ENCODE assay signal across 13 cellular contexts in genomic region chr2:20541305-20541640, GRCh38.
DNase-seq lines count a peak whose midpoint lies in the region; ATAC-seq and TF ChIP-seq lines count a peak whose summit lies in the region.
"Had no signal": no experiment of that assay in that cellular context is flagged by ENCODE, and none has a peak within 500 bp of the region (broad histone marks: within the 10 kb centered on the region; RNA-seq: fewer than 3 reads in every experiment).

No MANE protein-coding gene starts in this region.

- peak overlapping the region in 2 of 3 experiments; percentile 30 to 64 for H3K27ac Mint-ChIP-seq in nephron
- H3K27ac Mint-ChIP-seq in stimulated activated effector memory CD8-positive, alpha-beta T cell treated with anti-CD3 and anti-CD28 coated beads, Interleukin-12 subunit alpha, Interleukin-12 subunit beta, amount 100 ng/mL, for 72 hours: peak overlapping the region; percentile 48
- H3K27ac Mint-ChIP-seq: CD4-positive, alpha-beta T cell; GM23338 had no signal

- ATAC-seq in stimulated activated effector memory CD8-positive, alpha-beta T cell treated with anti-CD3 and anti-CD28 coated beads, Interleukin-12 subunit alpha, Interleukin-12 subunit beta, amount 100 ng/mL, for 72 hours: no peak
- ATAC-seq: GM23338 had no signal

- CTCF ChIA-PET in mammary epithelial cell (lab: Charles Lee; ENCODE audit: low non-redundant PET): interaction anchor here (0.5 kb wide), 1 partner anchor 27 kb away, joined by 4 read pairs; no protein-coding TSS in a partner anchor

- H3K4me2 ChIP-seq in BLaER1 (peak overlapping the region; percentile 83; the same call in 1 of the 2 replicates), mammary epithelial cell (ENCODE audit: insufficient read depth, low read depth, low read length) (no peak overlapping the region)
- H3K4me2 ChIP-seq: GM23338 had no signal

- H3K36me3 Mint-ChIP-seq in nephron (ENCODE audit: low read depth): no peaks in the 10 kb centered on the region
- no peaks in the 10 kb centered on the region for H3K36me3 Mint-ChIP-seq in stimulated activated effector memory CD8-positive, alpha-beta T cell treated with anti-CD3 and anti-CD28 coated beads, Interleukin-12 subunit alpha, Interleukin-12 subunit beta, amount 100 ng/mL, for 72 hours

- peaks cover 90% of the 10 kb centered on the region for H3K4me1 Mint-ChIP-seq in nephron
- peaks cover 26% of the 10 kb centered on the region for H3K4me1 Mint-ChIP-seq in stimulated activated effector memory CD8-positive, alpha-beta T cell treated with anti-CD3 and anti-CD28 coated beads, Interleukin-12 subunit alpha, Interleukin-12 subunit beta, amount 100 ng/mL, for 72 hours

- dilution Hi-C loops in mammary epithelial cell (cut with HindIII; ENCODE audit: low sequenced_read_pairs): no loop called here

- 88% methylated on average over 3 of the region's 6 CpGs for WGBS in mammary epithelial cell (ENCODE audit: low coverage, missing lambda C conversion rate)
- WGBS in ovary, 3 donors: 89 to 92% (median 90%) methylated on average over 6 of the region's 6 CpGs

- no peak for TF ChIP-seq POLR2A in ovary (IDR thresholded peaks at IDR 0.05)

- peaks cover 12% of the 10 kb centered on the region for H3K27me3 Mint-ChIP-seq in nephron (ENCODE audit: low read depth)

- no peak for TF ChIP-seq EP300 in ovary (IDR thresholded peaks at IDR 0.05)

- DNase-seq in mammary epithelial cell (no peak), cerebellar cortex (ENCODE audit: low spot score) (no peak), ovary (no peak)
- DNase-seq in stimulated activated effector memory CD8-positive, alpha-beta T cell treated with anti-CD3 and anti-CD28 coated beads, Interleukin-12 subunit alpha, Interleukin-12 subunit beta, amount 100 ng/mL, for 72 hours (ENCODE audit: low spot score in 2 of 2): no peak
- no peak for DNase-seq in activated CD8-positive, alpha-beta memory T cell treated with anti-CD3 and anti-CD28 coated beads, Interleukin-2, amount 50 U/mL, for 4 hours
- DNase-seq: ACHN, C1 segment of cervical spinal cord, Calu3 had no signal

- in situ Hi-C loops in mammary epithelial cell (cut with MboI; ENCODE audit: low sequenced_read_pairs in 2 of 2): no loop called here

- H2AFZ ChIP-seq in mammary epithelial cell (ENCODE audit: low read depth, low read length): peak overlapping the region; percentile 45
- H2AFZ ChIP-seq: GM23338 had no signal

- no TSS peak for BruUV-seq in mammary epithelial cell (replicated peaks; lab: Mats Ljungman, UMichigan)

- H3K4me1 ChIP-seq in BLaER1: peaks cover 70% of the 10 kb centered on the region
- peaks cover 8% of the 10 kb centered on the region for H3K4me1 ChIP-seq in mammary epithelial cell (ENCODE audit: insufficient read depth, low read length)
- no peaks in the 10 kb centered on the region for H3K4me1 ChIP-seq in ovary (ENCODE audit: insufficient read depth)
- H3K4me1 ChIP-seq: HAP-1 had no signal

- H3K9me3 Mint-ChIP-seq in nephron: no peaks in the 10 kb centered on the region
- no peaks in the 10 kb centered on the region for H3K9me3 Mint-ChIP-seq in stimulated activated effector memory CD8-positive, alpha-beta T cell treated with anti-CD3 and anti-CD28 coated beads, Interleukin-12 subunit alpha, Interleukin-12 subunit beta, amount 100 ng/mL, for 72 hours
- H3K9me3 Mint-ChIP-seq: CD4-positive, alpha-beta T cell had no signal

- H4K20me1 ChIP-seq in BLaER1 (no peaks in the 10 kb centered on the region), mammary epithelial cell (ENCODE audit: insufficient read depth, low read length) (no peaks in the 10 kb centered on the region)

- H3K79me2 ChIP-seq in mammary epithelial cell (ENCODE audit: insufficient read depth, low read length): no peaks in the 10 kb centered on the region

- H3K4me3 ChIP-seq in BLaER1: no peak overlapping the region
- H3K4me3 ChIP-seq in mammary epithelial cell (replicated peaks in 1 of 3; ENCODE audit: insufficient read depth in 1 of 3, low read depth in 2 of 3, low read length in 3 of 3): no peak overlapping the region
- H3K4me3 ChIP-seq in ovary: no peak overlapping the region
- H3K4me3 ChIP-seq: GM23338, HAP-1 had no signal

- intact Hi-C loops in mammary epithelial cell (cut with micrococcal nuclease) (loop anchor here (1.0 to 2.0 kb wide), 2 partner anchors 37 to 94 kb away; no protein-coding TSS in a partner anchor), ovary (cut with DNase I) (no loop called here)

- H3K9me3 ChIP-seq in BLaER1: no peaks in the 10 kb centered on the region; the same call in 1 of the 2 replicates
- H3K9me3 ChIP-seq in mammary epithelial cell (replicated peaks; ENCODE audit: insufficient read depth, low read length): no peaks in the 10 kb centered on the region
- no peaks in the 10 kb centered on the region for H3K9me3 ChIP-seq in ovary
- H3K9me3 ChIP-seq: HAP-1 had no signal

- no peak for TF ChIP-seq CTCF in mammary epithelial cell (conservative IDR thresholded peaks at IDR 0.05 in 1 of 2, IDR thresholded peaks at IDR 0.05 in 1 of 2; ENCODE audit: extremely low read depth in 1 of 2, insufficient read depth in 1 of 2, low read depth in 1 of 2, low read length in 2 of 2)
- no peak for TF ChIP-seq CTCF in nephron (IDR thresholded peaks at IDR 0.05; ENCODE audit: unreplicated experiment in 3 of 3)
- no peak for TF ChIP-seq CTCF in ovary (IDR thresholded peaks at IDR 0.05)

- H3K36me3 ChIP-seq in BLaER1 (no peaks in the 10 kb centered on the region), mammary epithelial cell (ENCODE audit: insufficient read depth, low read length) (no peaks in the 10 kb centered on the region), ovary (no peaks in the 10 kb centered on the region)
- H3K36me3 ChIP-seq: HAP-1 had no signal

- H3K9ac ChIP-seq in BLaER1 (no peak overlapping the region), mammary epithelial cell (ENCODE audit: insufficient read depth, low read length) (no peak overlapping the region)

- H3K27ac ChIP-seq in BLaER1: no peak overlapping the region
- H3K27ac ChIP-seq in mammary epithelial cell (ENCODE audit: insufficient read depth, low read depth, low read length): no peak overlapping the region
- H3K27ac ChIP-seq in ovary: no peak overlapping the region

- H3K27me3 ChIP-seq in BLaER1 (no peaks in the 10 kb centered on the region; the same call in 1 of the 2 replicates), mammary epithelial cell (ENCODE audit: insufficient read depth, low read length) (no peaks in the 10 kb centered on the region), ovary (no peaks in the 10 kb centered on the region)

- H3K4me3 Mint-ChIP-seq in nephron: no peak overlapping the region
- no peak overlapping the region for H3K4me3 Mint-ChIP-seq in stimulated activated effector memory CD8-positive, alpha-beta T cell treated with anti-CD3 and anti-CD28 coated beads, Interleukin-12 subunit alpha, Interleukin-12 subunit beta, amount 100 ng/mL, for 72 hours
- H3K4me3 Mint-ChIP-seq: CD4-positive, alpha-beta T cell; GM23338 had no signal
